ENCODE assay signal across 23 cellular contexts in the genomic region with DNA sequence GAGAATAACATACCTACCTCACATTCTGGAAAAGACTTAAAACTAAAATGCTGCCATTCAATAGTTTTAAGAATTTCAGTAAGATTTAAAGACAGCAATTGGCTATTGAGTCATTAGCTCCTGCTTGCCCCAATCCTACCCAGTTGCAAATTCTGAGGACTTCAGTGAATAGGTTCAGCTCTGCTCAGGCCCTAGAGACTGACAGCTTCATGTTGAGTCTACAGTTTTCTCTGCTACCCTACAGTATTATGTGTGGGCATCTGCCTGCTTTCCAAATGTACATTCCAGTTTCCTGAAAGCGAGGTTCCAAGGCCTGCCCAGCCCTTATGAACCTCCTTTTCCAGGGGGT.
"Had no signal": no experiment of that assay in that cellular context is flagged by ENCODE, and none has a peak within 500 bp of the region (broad histone marks: within the 10 kb centered on the region; RNA-seq: fewer than 3 reads in every experiment).

No MANE protein-coding gene starts in this region.

- H3K27me3 ChIP-seq: breast epithelium, heart right ventricle, neural progenitor cell, right atrium auricular region, stomach, thyroid gland had no signal

- H3K9me3 Mint-ChIP-seq: activated CD4-positive, alpha-beta memory T cell treated with anti-CD3 and anti-CD28 coated beads for 36 hours; activated naive CD4-positive, alpha-beta T cell treated with anti-CD3 and anti-CD28 coated beads, Interleukin-2, amount 50 U/mL, for 72 hours; activated T-cell treated with anti-CD3 and anti-CD28 coated beads, Interleukin-2, amount 50 U/mL, for 4 hours; activated T-helper 17 cell treated with anti-CD3 and anti-CD28 coated beads, Interleukin-2, amount 50 U/mL, for 72 hours; naive thymus-derived CD4-positive, alpha-beta T cell; neural progenitor cell; stimulated activated naive B cell treated with anti-CD40 and anti-IgM and Interleukin-4, amounts not matched to agents 10 μg/mL and 1 μg/mL and 100 μg/mL, for 72 hours had no signal

- H3K9me3 ChIP-seq: breast epithelium, heart right ventricle, right atrium auricular region, stomach, thyroid gland had no signal

- H3K27me3 Mint-ChIP-seq: activated CD4-positive, alpha-beta memory T cell treated with anti-CD3 and anti-CD28 coated beads for 36 hours; activated T-helper 17 cell treated with anti-CD3 and anti-CD28 coated beads, Interleukin-2, amount 50 U/mL, for 72 hours; naive thymus-derived CD4-positive, alpha-beta T cell; stimulated activated naive B cell treated with anti-CD40 and anti-IgM and Interleukin-4, amounts not matched to agents 10 μg/mL and 1 μg/mL and 100 μg/mL, for 72 hours had no signal

- H3K4me3 Mint-ChIP-seq: activated CD4-positive, alpha-beta memory T cell treated with anti-CD3 and anti-CD28 coated beads for 36 hours; activated T-cell treated with anti-CD3 and anti-CD28 coated beads, Interleukin-2, amount 50 U/mL, for 4 hours; activated T-helper 17 cell treated with anti-CD3 and anti-CD28 coated beads, Interleukin-2, amount 50 U/mL, for 72 hours; naive thymus-derived CD4-positive, alpha-beta T cell; neural progenitor cell; stimulated activated naive B cell treated with anti-CD40 and anti-IgM and Interleukin-4, amounts not matched to agents 10 μg/mL and 1 μg/mL and 100 μg/mL, for 72 hours had no signal

- H3K4me3 ChIP-seq: breast epithelium, heart right ventricle, neural progenitor cell, right atrium auricular region, smooth muscle cell, stomach, thyroid gland had no signal

- H3K4me2 ChIP-seq: neural progenitor cell, smooth muscle cell had no signal

- ATAC-seq: esophagus mucosa; heart right ventricle; naive thymus-derived CD4-positive, alpha-beta T cell had no signal

- H3K4me1 Mint-ChIP-seq: activated T-helper 17 cell treated with anti-CD3 and anti-CD28 coated beads, Interleukin-2, amount 50 U/mL, for 72 hours had no signal

- H3K4me1 ChIP-seq: breast epithelium, right atrium auricular region, thyroid gland had no signal

- H3K27ac Mint-ChIP-seq: activated CD4-positive, alpha-beta memory T cell treated with anti-CD3 and anti-CD28 coated beads for 36 hours; naive thymus-derived CD4-positive, alpha-beta T cell; neural progenitor cell; stimulated activated naive B cell treated with anti-CD40 and anti-IgM and Interleukin-4, amounts not matched to agents 10 μg/mL and 1 μg/mL and 100 μg/mL, for 72 hours had no signal

- H2AFZ ChIP-seq: neural progenitor cell had no signal

- H3K9ac ChIP-seq: neural progenitor cell had no signal

- H3K27ac ChIP-seq: breast epithelium, heart right ventricle, neural progenitor cell, right atrium auricular region, thyroid gland, WERI-Rb-1 had no signal

- H3K36me3 Mint-ChIP-seq: activated naive CD4-positive, alpha-beta T cell treated with anti-CD3 and anti-CD28 coated beads, Interleukin-2, amount 50 U/mL, for 72 hours had no signal

- H3K36me3 ChIP-seq: breast epithelium, neural progenitor cell, right atrium auricular region, stomach, thyroid gland, WERI-Rb-1 had no signal

- DNase-seq: activated CD4-positive, alpha-beta T cell treated with anti-CD3 and anti-CD28 coated beads for 48 hours; activated T-cell treated with anti-CD3 and anti-CD28 coated beads, Interleukin-2, amount 50 U/mL, for 4 hours; central memory CD4-positive, alpha-beta T cell; foreskin fibroblast; heart right ventricle; midbrain; naive thymus-derived CD4-positive, alpha-beta T cell; occipital lobe; stimulated activated CD4-positive, alpha-beta T cell treated with anti-CD3 and anti-CD28 coated beads, Interleukin-4, amount 100 ng/mL, for 4 hours; stimulated activated CD8-positive, alpha-beta memory T cell treated with anti-CD3 and anti-CD28 coated beads, Interleukin-4, amount 100 ng/mL, for 48 hours; stimulated activated naive B cell treated with anti-CD40 and anti-IgM and Interleukin-4, amounts not matched to agents 10 μg/mL and 1 μg/mL and 100 μg/mL, for 72 hours; T1000; thyroid gland; WERI-Rb-1 had no signal
